ENCODE assay signal across 1 cellular context in the genomic region with DNA sequence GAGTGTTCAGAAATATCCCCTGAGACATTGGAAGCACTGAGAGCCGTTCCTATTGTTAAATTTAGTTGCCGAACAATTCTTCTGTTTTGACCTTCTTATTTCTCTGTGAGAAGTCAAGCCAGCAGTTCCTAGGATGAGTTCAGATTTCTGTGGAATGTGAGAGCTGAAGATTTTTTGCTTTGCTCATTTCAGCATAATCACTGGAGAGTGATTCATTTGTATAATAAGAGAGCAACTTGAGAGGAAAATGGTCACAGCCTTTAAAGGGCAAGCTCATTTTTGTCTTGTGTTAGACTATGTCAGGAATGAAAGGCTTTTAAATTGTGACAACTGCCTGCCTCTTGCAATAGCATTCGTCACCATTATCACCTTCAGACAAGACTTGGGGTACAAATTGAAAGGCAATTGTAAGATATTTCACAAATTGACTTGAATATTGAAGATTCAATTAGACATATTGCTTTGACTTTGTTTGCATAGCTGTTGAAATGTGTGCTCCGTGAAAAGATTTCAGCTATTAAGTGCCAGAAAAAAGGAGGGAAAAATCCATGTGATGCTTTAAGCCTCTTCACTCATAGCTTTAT.
TF ChIP-seq lines count a peak whose summit lies in the region.

No MANE protein-coding gene starts in this region.

TF ChIP-seq in GM23338, 12 proteins besides CTCF, POLR2A, EP300 and RAD21 (continued from another document):
- TF ChIP-seq EZH2phosphoT487 (IDR thresholded peaks at IDR 0.05; ENCODE audit: unreplicated experiment) (no peak), JUNB (IDR thresholded peaks at IDR 0.05; ENCODE audit: unreplicated experiment) (no peak), ZNF331 (CRISPR knock-in tag; IDR thresholded peaks at IDR 0.05; ENCODE audit: low read depth) (no peak), NANOG (IDR thresholded peaks at IDR 0.05; ENCODE audit: borderline replicate concordance) (no peak), ZNF462 (CRISPR knock-in tag; IDR thresholded peaks at IDR 0.05) (no peak), EZH2 (IDR thresholded peaks at IDR 0.05; ENCODE audit: low read depth, unreplicated experiment) (no peak), STAT1 (IDR thresholded peaks at IDR 0.05; ENCODE audit: unreplicated experiment) (no peak), POLR2AphosphoS5 (IDR thresholded peaks at IDR 0.05; ENCODE audit: low read depth) (no peak), ZNF114 (CRISPR knock-in tag; IDR thresholded peaks at IDR 0.05) (no peak), ETS1 (IDR thresholded peaks at IDR 0.05) (no peak)
- TF ChIP-seq, protein P1, sequence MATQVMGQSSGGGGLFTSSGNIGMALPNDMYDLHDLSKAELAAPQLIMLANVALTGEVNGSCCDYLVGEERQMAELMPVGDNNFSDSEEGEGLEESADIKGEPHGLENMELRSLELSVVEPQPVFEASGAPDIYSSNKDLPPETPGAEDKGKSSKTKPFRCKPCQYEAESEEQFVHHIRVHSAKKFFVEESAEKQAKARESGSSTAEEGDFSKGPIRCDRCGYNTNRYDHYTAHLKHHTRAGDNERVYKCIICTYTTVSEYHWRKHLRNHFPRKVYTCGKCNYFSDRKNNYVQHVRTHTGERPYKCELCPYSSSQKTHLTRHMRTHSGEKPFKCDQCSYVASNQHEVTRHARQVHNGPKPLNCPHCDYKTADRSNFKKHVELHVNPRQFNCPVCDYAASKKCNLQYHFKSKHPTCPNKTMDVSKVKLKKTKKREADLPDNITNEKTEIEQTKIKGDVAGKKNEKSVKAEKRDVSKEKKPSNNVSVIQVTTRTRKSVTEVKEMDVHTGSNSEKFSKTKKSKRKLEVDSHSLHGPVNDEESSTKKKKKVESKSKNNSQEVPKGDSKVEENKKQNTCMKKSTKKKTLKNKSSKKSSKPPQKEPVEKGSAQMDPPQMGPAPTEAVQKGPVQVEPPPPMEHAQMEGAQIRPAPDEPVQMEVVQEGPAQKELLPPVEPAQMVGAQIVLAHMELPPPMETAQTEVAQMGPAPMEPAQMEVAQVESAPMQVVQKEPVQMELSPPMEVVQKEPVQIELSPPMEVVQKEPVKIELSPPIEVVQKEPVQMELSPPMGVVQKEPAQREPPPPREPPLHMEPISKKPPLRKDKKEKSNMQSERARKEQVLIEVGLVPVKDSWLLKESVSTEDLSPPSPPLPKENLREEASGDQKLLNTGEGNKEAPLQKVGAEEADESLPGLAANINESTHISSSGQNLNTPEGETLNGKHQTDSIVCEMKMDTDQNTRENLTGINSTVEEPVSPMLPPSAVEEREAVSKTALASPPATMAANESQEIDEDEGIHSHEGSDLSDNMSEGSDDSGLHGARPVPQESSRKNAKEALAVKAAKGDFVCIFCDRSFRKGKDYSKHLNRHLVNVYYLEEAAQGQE (IDR thresholded peaks at IDR 0.05; ENCODE audit: unreplicated experiment), result no peak
